ENCODE assay signal across 1 cellular context in the genomic region with DNA sequence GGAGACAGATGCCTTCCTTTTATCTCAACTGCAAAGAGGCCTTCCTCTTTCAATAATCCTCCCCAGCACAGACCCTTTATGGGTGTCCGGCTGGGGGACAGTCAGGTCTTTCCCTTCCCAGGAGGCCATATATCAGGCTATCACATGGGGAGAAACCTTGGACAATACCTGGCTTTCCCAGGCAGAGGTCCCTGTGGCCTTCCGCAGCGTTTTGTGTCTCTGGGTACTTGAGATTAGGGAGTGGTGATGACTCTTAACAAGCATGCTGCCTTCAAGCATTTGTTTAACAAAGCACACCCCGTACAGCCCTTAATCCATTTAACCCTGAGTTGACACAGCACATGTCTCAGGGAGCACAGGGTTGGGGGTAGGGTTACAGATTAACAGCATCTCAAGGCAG.
TF ChIP-seq lines count a peak whose summit lies in the region.

No MANE protein-coding gene starts in this region.

TF ChIP-seq in GM23338, 12 proteins besides CTCF, POLR2A, EP300 and RAD21:
- TF ChIP-seq ZNF462 (CRISPR knock-in tag; IDR thresholded peaks at IDR 0.05): 0 out of 2 replicates have a peak, but pooled peaks have one; percentile 30
